In genomic region chr12:68804654-68805591, GRCh38 we compare ENCODE assay signal across 2 cellular contexts.
TF ChIP-seq lines count a peak whose summit lies in the region.

No MANE protein-coding gene starts in this region.

TF ChIP-seq in HEK293, 187 proteins besides CTCF, POLR2A, EP300 and RAD21 (continued from another document):
- no peak for TF ChIP-seq PRDM6 (tag by site-specific recombination; IDR thresholded peaks at IDR 0.05)
- no peak for TF ChIP-seq TCF7L2 (IDR thresholded peaks at IDR 0.05; ENCODE audit: borderline replicate concordance, low read depth, low read length)
- TF ChIP-seq PRDM10 (tag by site-specific recombination; IDR thresholded peaks at IDR 0.05), result peak; percentile 50; the same call in 1 of the 2 replicates
- TF ChIP-seq ZBTB21 (tag by site-specific recombination; IDR thresholded peaks at IDR 0.05), result no peak
- no peak for TF ChIP-seq TSHZ1 (tag by site-specific recombination; IDR thresholded peaks at IDR 0.05; ENCODE audit: borderline replicate concordance)

TF ChIP-seq in K562, 482 proteins besides CTCF, POLR2A, EP300 and RAD21 (continued from another document):
- TF ChIP-seq GTF3C2 (IDR thresholded peaks at IDR 0.05; ENCODE audit: borderline replicate concordance, extremely low read depth, insufficient read length) (no peak), ZFX (CRISPR knock-in tag; IDR thresholded peaks at IDR 0.05) (no peak), L3MBTL2 (IDR thresholded peaks at IDR 0.05) (no peak), GATA2 (CRISPR knock-in tag; IDR thresholded peaks at IDR 0.05) (no peak), PKNOX1 (IDR thresholded peaks at IDR 0.05) (peak; percentile 28; the same call in 1 of the 2 replicates), ZNF274 (IDR thresholded peaks at IDR 0.05; ENCODE audit: borderline replicate concordance, low read depth, low read length) (no peak), DMBX1 (CRISPR knock-in tag; IDR thresholded peaks at IDR 0.05; ENCODE audit: borderline replicate concordance) (no peak), ZBTB33 (CRISPR knock-in tag; IDR thresholded peaks at IDR 0.05) (peak; percentile 97), ETV6 (IDR thresholded peaks at IDR 0.05; ENCODE audit: borderline replicate concordance in 1 of 2, low read depth in 2 of 2, low read length in 1 of 2) (no peak), ETV6 (CRISPR knock-in tag; IDR thresholded peaks at IDR 0.05; ENCODE audit: borderline replicate concordance) (no peak), ZNF717 (CRISPR knock-in tag; IDR thresholded peaks at IDR 0.05) (no peak), TEAD4 (IDR thresholded peaks at IDR 0.05; ENCODE audit: low read length) (no peak), TEAD4 (CRISPR knock-in tag; IDR thresholded peaks at IDR 0.05; ENCODE audit: borderline replicate concordance) (no peak), TFAP4 (CRISPR knock-in tag; IDR thresholded peaks at IDR 0.05; ENCODE audit: borderline replicate concordance) (peak; percentile 39; the same call in 1 of the 2 replicates), BCOR (IDR thresholded peaks at IDR 0.05) (no peak), TAF9B (IDR thresholded peaks at IDR 0.05; ENCODE audit: partially characterized antibody) (no peak), ZC3H4 (CRISPR knock-in tag; IDR thresholded peaks at IDR 0.05; ENCODE audit: borderline replicate concordance) (no peak), ZBTB26 (CRISPR knock-in tag; IDR thresholded peaks at IDR 0.05) (no peak), CBX5 (IDR thresholded peaks at IDR 0.05; ENCODE audit: borderline replicate concordance, low read depth) (no peak), ZNF140 (CRISPR knock-in tag; IDR thresholded peaks at IDR 0.05) (no peak), GABPB1 (CRISPR knock-in tag; IDR thresholded peaks at IDR 0.05) (no peak), ZNF778 (CRISPR knock-in tag; IDR thresholded peaks at IDR 0.05) (no peak), KAT8 (IDR thresholded peaks at IDR 0.05; ENCODE audit: low read depth) (no peak), MCM7 (IDR thresholded peaks at IDR 0.05) (no peak), MTF1 (CRISPR knock-in tag; IDR thresholded peaks at IDR 0.05; ENCODE audit: borderline replicate concordance) (no peak), ZNF12 (CRISPR knock-in tag; IDR thresholded peaks at IDR 0.05) (no peak), ZNF282 (CRISPR knock-in tag; IDR thresholded peaks at IDR 0.05) (no peak), MAZ (CRISPR knock-in tag; conservative IDR thresholded peaks at IDR 0.05 in 1 of 2, IDR thresholded peaks at IDR 0.05 in 1 of 2) (no peak), MAX (CRISPR knock-in tag; IDR thresholded peaks at IDR 0.05) (no peak), XRCC5 (IDR thresholded peaks at IDR 0.05; ENCODE audit: low read depth, low read length) (no peak), RBM14 (IDR thresholded peaks at IDR 0.05; ENCODE audit: borderline replicate concordance, insufficient read depth, low read depth, low read length) (no peak), TAF15 (IDR thresholded peaks at IDR 0.05; ENCODE audit: low read depth, low read length) (no peak), ZC3H8 (IDR thresholded peaks at IDR 0.05) (no peak)
